Comparison of ENCODE assay signal across 20 cellular contexts in genomic region chr11:121503056-121503455, GRCh38.
"Had no signal": no experiment of that assay in that cellular context is flagged by ENCODE, and none has a peak within 500 bp of the region (broad histone marks: within the 10 kb centered on the region; RNA-seq: fewer than 3 reads in every experiment).

No MANE protein-coding gene starts in this region.

- ATAC-seq: activated CD4-positive, alpha-beta T cell treated with anti-CD3 and anti-CD28 coated beads for 36 hours; left lobe of liver; right cardiac atrium had no signal

- FAIRE-seq: keratinocyte had no signal

- H3K27ac Mint-ChIP-seq: activated naive CD4-positive, alpha-beta T cell treated with anti-CD3 and anti-CD28 coated beads for 36 hours; activated T-helper 1 cell treated with anti-CD3 and anti-CD28 coated beads, Interleukin-12 subunit alpha, Interleukin-12 subunit beta, Interleukin-2, Interleukin-4 antibody, amounts not matched to agents 30 ng/mL and 10 ng/mL and 1 ng/mL, durations not matched to agents 14 hours and 24 hours and 36 hours; nephron had no signal

- H3K9me3 ChIP-seq: prostate gland had no signal

- H3K4me1 ChIP-seq: adrenal gland, esophagus squamous epithelium, prostate gland, transverse colon had no signal

- DNase-seq: activated CD4-positive, alpha-beta T cell treated with anti-CD3 and anti-CD28 coated beads for 36 hours; activated CD8-positive, alpha-beta memory T cell treated with anti-CD3 and anti-CD28 coated beads, Interleukin-2, amount 50 U/mL, for 48 hours; activated naive CD4-positive, alpha-beta T cell treated with anti-CD3 and anti-CD28 coated beads for 36 hours; adrenal gland; esophagus squamous epithelium; right cardiac atrium; stimulated activated CD4-positive, alpha-beta T cell treated with anti-CD3 and anti-CD28 coated beads, Interleukin-15, amount 100 ng/mL, for 24 hours; stimulated activated CD4-positive, alpha-beta T cell treated with anti-CD3 and anti-CD28 coated beads, Interleukin-4, amount 100 ng/mL, for 1 hour; stimulated activated naive CD4-positive, alpha-beta T cell; substantia nigra; T-helper 1 cell; transverse colon had no signal

- H3K4me3 Mint-ChIP-seq: activated CD4-positive, alpha-beta T cell treated with anti-CD3 and anti-CD28 coated beads for 36 hours; activated naive CD4-positive, alpha-beta T cell treated with anti-CD3 and anti-CD28 coated beads for 36 hours; activated T-helper 1 cell treated with anti-CD3 and anti-CD28 coated beads, Interleukin-12 subunit alpha, Interleukin-12 subunit beta, Interleukin-2, Interleukin-4 antibody, amounts not matched to agents 30 ng/mL and 10 ng/mL and 1 ng/mL, durations not matched to agents 14 hours and 24 hours and 36 hours; nephron had no signal

- H3K27me3 ChIP-seq: adrenal gland, esophagus squamous epithelium, hepatocyte, transverse colon had no signal

- H3K27ac ChIP-seq: adrenal gland, esophagus squamous epithelium, hepatocyte, prostate gland, skin epidermis, transverse colon, VCaP had no signal

- H3K4me3 ChIP-seq: adrenal gland, esophagus squamous epithelium, hepatocyte, prostate gland, skin epidermis, transverse colon had no signal

- H3K27me3 Mint-ChIP-seq: activated CD4-positive, alpha-beta T cell treated with anti-CD3 and anti-CD28 coated beads for 36 hours had no signal

- H3K36me3 ChIP-seq: adrenal gland, prostate gland had no signal

- H3K4me1 Mint-ChIP-seq: nephron had no signal
